ENCODE assay signal across 1 cellular context in genomic region chr3:119700269-119700919, GRCh38.
TF ChIP-seq lines count a peak whose summit lies in the region.

No MANE protein-coding gene starts in this region.

TF ChIP-seq in GM12878, 131 proteins besides CTCF, POLR2A, EP300 and RAD21 (continued from another document):
- TF ChIP-seq, protein P1, sequence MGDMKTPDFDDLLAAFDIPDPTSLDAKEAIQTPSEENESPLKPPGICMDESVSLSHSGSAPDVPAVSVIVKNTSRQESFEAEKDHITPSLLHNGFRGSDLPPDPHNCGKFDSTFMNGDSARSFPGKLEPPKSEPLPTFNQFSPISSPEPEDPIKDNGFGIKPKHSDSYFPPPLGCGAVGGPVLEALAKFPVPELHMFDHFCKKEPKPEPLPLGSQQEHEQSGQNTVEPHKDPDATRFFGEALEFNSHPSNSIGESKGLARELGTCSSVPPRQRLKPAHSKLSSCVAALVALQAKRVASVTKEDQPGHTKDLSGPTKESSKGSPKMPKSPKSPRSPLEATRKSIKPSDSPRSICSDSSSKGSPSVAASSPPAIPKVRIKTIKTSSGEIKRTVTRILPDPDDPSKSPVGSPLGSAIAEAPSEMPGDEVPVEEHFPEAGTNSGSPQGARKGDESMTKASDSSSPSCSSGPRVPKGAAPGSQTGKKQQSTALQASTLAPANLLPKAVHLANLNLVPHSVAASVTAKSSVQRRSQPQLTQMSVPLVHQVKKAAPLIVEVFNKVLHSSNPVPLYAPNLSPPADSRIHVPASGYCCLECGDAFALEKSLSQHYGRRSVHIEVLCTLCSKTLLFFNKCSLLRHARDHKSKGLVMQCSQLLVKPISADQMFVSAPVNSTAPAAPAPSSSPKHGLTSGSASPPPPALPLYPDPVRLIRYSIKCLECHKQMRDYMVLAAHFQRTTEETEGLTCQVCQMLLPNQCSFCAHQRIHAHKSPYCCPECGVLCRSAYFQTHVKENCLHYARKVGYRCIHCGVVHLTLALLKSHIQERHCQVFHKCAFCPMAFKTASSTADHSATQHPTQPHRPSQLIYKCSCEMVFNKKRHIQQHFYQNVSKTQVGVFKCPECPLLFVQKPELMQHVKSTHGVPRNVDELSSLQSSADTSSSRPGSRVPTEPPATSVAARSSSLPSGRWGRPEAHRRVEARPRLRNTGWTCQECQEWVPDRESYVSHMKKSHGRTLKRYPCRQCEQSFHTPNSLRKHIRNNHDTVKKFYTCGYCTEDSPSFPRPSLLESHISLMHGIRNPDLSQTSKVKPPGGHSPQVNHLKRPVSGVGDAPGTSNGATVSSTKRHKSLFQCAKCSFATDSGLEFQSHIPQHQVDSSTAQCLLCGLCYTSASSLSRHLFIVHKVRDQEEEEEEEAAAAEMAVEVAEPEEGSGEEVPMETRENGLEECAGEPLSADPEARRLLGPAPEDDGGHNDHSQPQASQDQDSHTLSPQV (IDR thresholded peaks at IDR 0.05), result peak; percentile 15; the same call in 1 of the 2 replicates
- no peak for TF ChIP-seq HDAC6 (IDR thresholded peaks at IDR 0.05; ENCODE audit: unreplicated experiment)
- peak; percentile 100 for TF ChIP-seq RELA (IDR thresholded peaks at IDR 0.05; ENCODE audit: borderline replicate concordance, partially characterized antibody)
- peak; percentile 90 for TF ChIP-seq GATAD2B (conservative IDR thresholded peaks at IDR 0.05; ENCODE audit: low read depth)
- TF ChIP-seq, protein P2, sequence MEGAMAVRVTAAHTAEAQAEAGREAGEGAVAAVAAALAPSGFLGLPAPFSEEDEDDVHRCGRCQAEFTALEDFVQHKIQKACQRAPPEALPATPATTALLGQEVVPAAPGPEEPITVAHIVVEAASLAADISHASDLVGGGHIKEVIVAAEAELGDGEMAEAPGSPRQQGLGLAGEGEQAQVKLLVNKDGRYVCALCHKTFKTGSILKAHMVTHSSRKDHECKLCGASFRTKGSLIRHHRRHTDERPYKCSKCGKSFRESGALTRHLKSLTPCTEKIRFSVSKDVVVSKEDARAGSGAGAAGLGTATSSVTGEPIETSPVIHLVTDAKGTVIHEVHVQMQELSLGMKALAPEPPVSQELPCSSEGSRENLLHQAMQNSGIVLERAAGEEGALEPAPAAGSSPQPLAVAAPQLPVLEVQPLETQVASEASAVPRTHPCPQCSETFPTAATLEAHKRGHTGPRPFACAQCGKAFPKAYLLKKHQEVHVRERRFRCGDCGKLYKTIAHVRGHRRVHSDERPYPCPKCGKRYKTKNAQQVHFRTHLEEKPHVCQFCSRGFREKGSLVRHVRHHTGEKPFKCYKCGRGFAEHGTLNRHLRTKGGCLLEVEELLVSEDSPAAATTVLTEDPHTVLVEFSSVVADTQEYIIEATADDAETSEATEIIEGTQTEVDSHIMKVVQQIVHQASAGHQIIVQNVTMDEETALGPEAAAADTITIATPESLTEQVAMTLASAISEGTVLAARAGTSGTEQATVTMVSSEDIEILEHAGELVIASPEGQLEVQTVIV (IDR thresholded peaks at IDR 0.05; ENCODE audit: borderline replicate concordance, partially characterized antibody), result peak; percentile 87
- no peak for TF ChIP-seq SUZ12 (IDR thresholded peaks at IDR 0.05; ENCODE audit: unreplicated experiment)
- 0 out of 2 replicates have a peak, but pooled peaks have one; percentile 51 for TF ChIP-seq GABPA (IDR thresholded peaks at IDR 0.05; ENCODE audit: low read depth)
- TF ChIP-seq TCF12 (IDR thresholded peaks at IDR 0.05; ENCODE audit: low read depth, low read length), result peak; percentile 76
- no peak for TF ChIP-seq CUX1 (IDR thresholded peaks at IDR 0.05; ENCODE audit: insufficient replicate concordance, low read depth, low read length)
- TF ChIP-seq HCFC1 (IDR thresholded peaks at IDR 0.05; ENCODE audit: low read length), result no peak
- TF ChIP-seq RELB (IDR thresholded peaks at IDR 0.05; ENCODE audit: low read depth), result peak; percentile 99
- TF ChIP-seq ATF7 (IDR thresholded peaks at IDR 0.05; ENCODE audit: low read depth), result peak; percentile 84
- peak; percentile 69 for TF ChIP-seq NFIC (IDR thresholded peaks at IDR 0.05; ENCODE audit: low read depth, low read length)
- TF ChIP-seq DPF2 (IDR thresholded peaks at IDR 0.05), result peak; percentile 97
- peak in 1 of 2 experiments; percentile 83; a peak in 2 of 4 replicates for TF ChIP-seq ETV6 (conservative IDR thresholded peaks at IDR 0.05 in 1 of 2, IDR thresholded peaks at IDR 0.05 in 1 of 2; ENCODE audit: borderline replicate concordance in 1 of 2, low read depth in 1 of 2)
- peak; percentile 41 for TF ChIP-seq MEF2B (IDR thresholded peaks at IDR 0.05; ENCODE audit: partially characterized antibody, poor library complexity, severe bottlenecking)
- peak; percentile 62; the same call in 1 of the 2 replicates for TF ChIP-seq JUND (IDR thresholded peaks at IDR 0.05; ENCODE audit: low read depth, low read length)
- TF ChIP-seq TBL1XR1 (IDR thresholded peaks at IDR 0.05; ENCODE audit: low read depth, low read length), result no peak
- TF ChIP-seq SP1 (IDR thresholded peaks at IDR 0.05; ENCODE audit: low read depth, low read length), result peak; percentile 8
- peak; percentile 59 for TF ChIP-seq PKNOX1 (IDR thresholded peaks at IDR 0.05)
- 0 out of 2 replicates have a peak, but pooled peaks have one; percentile 39 for TF ChIP-seq PAX5 (IDR thresholded peaks at IDR 0.05; ENCODE audit: borderline replicate concordance, low read depth, low read length)
- peak; percentile 87 for TF ChIP-seq JUNB (IDR thresholded peaks at IDR 0.05)
- peak; percentile 57; the same call in 1 of the 2 replicates for TF ChIP-seq POLR2AphosphoS5 (IDR thresholded peaks at IDR 0.05; ENCODE audit: low read length)
- TF ChIP-seq CHD2 (IDR thresholded peaks at IDR 0.05; ENCODE audit: borderline replicate concordance, low read depth, low read length), result 0 out of 2 replicates have a peak, but pooled peaks have one; percentile 17
